Comparison of ENCODE assay signal across 28 cellular contexts in genomic region chr5:117667105-117667504, GRCh38.
"Had no signal": no experiment of that assay in that cellular context is flagged by ENCODE, and none has a peak within 500 bp of the region (broad histone marks: within the 10 kb centered on the region; RNA-seq: fewer than 3 reads in every experiment).

No MANE protein-coding gene starts in this region.

- H3K27ac Mint-ChIP-seq: activated CD4-positive, alpha-beta T cell treated with anti-CD3 and anti-CD28 coated beads, Interleukin-2, amount 10 ng/mL, durations not matched to agents 7 days and 5 days; activated CD8-positive, alpha-beta T cell treated with anti-CD3 and anti-CD28 coated beads for 36 hours; activated naive CD8-positive, alpha-beta T cell treated with anti-CD3 and anti-CD28 coated beads, Interleukin-2, amount 50 U/mL, for 24 hours; activated T-helper 17 cell treated with anti-CD3 and anti-CD28 coated beads, Interleukin-2, amount 50 U/mL, for 72 hours; natural killer cell; progenitor cell of endocrine pancreas; stimulated activated effector memory CD8-positive, alpha-beta T cell treated with anti-CD3 and anti-CD28 coated beads, Interleukin-12 subunit alpha, Interleukin-12 subunit beta, amount 100 ng/mL, for 72 hours; stimulated activated naive CD8-positive, alpha-beta T cell treated with anti-CD3 and anti-CD28 coated beads, Interleukin-15, Interleukin-2, amounts not matched to agents 100 ng/mL and 50 ng/mL, for 24 hours; T-helper 17 cell had no signal

- H3K27me3 Mint-ChIP-seq: activated CD4-positive, alpha-beta T cell treated with anti-CD3 and anti-CD28 coated beads, Interleukin-2, amount 10 ng/mL, durations not matched to agents 7 days and 5 days; activated CD8-positive, alpha-beta T cell treated with anti-CD3 and anti-CD28 coated beads for 36 hours; activated naive CD8-positive, alpha-beta T cell treated with anti-CD3 and anti-CD28 coated beads, Interleukin-2, amount 50 U/mL, for 24 hours; activated T-helper 17 cell treated with anti-CD3 and anti-CD28 coated beads, Interleukin-2, amount 50 U/mL, for 72 hours; central memory CD8-positive, alpha-beta T cell; progenitor cell of endocrine pancreas; stimulated activated naive CD8-positive, alpha-beta T cell treated with anti-CD3 and anti-CD28 coated beads, Interleukin-15, Interleukin-2, amounts not matched to agents 100 ng/mL and 50 ng/mL, for 24 hours; T-helper 17 cell had no signal

- H3K9me3 ChIP-seq: breast epithelium, left lung, lower lobe of right lung, ovary, thoracic aorta, uterus had no signal

- H3K4me3 Mint-ChIP-seq: activated CD4-positive, alpha-beta T cell treated with anti-CD3 and anti-CD28 coated beads, Interleukin-2, amount 10 ng/mL, durations not matched to agents 7 days and 5 days; activated CD8-positive, alpha-beta T cell treated with anti-CD3 and anti-CD28 coated beads for 36 hours; activated naive CD8-positive, alpha-beta T cell treated with anti-CD3 and anti-CD28 coated beads, Interleukin-2, amount 50 U/mL, for 24 hours; activated T-cell treated with anti-CD3 and anti-CD28 coated beads, Interleukin-2, amount 50 U/mL, for 4 hours; activated T-helper 17 cell treated with anti-CD3 and anti-CD28 coated beads, Interleukin-2, amount 50 U/mL, for 72 hours; central memory CD8-positive, alpha-beta T cell; natural killer cell; stimulated activated effector memory CD8-positive, alpha-beta T cell treated with anti-CD3 and anti-CD28 coated beads, Interleukin-12 subunit alpha, Interleukin-12 subunit beta, amount 100 ng/mL, for 72 hours; stimulated activated naive CD8-positive, alpha-beta T cell treated with anti-CD3 and anti-CD28 coated beads, Interleukin-15, Interleukin-2, amounts not matched to agents 100 ng/mL and 50 ng/mL, for 24 hours; T-helper 17 cell had no signal

- H3K36me3 ChIP-seq: breast epithelium, left lung, lower lobe of right lung, ovary, thoracic aorta, uterus had no signal

- H3K27me3 ChIP-seq: breast epithelium, left lung, ovary, uterus had no signal

- DNase-seq: activated CD4-positive, alpha-beta T cell treated with anti-CD3 and anti-CD28 coated beads for 1 hour; activated CD4-positive, alpha-beta T cell treated with anti-CD3 and anti-CD28 coated beads, Interleukin-2, amount 10 ng/mL, durations not matched to agents 7 days and 5 days; activated CD8-positive, alpha-beta T cell treated with anti-CD3 and anti-CD28 coated beads for 36 hours; activated gamma-delta T cell treated with Interleukin-2 at 50 U/mL for 16 hours; activated naive CD4-positive, alpha-beta T cell treated with anti-CD3 and anti-CD28 coated beads, Interleukin-2, amount 50 U/mL, for 16 hours; activated naive CD8-positive, alpha-beta T cell treated with anti-CD3 and anti-CD28 coated beads, Interleukin-2, amount 50 U/mL, for 24 hours; activated T-cell treated with anti-CD3 and anti-CD28 coated beads, Interleukin-2, amount 50 U/mL, for 4 hours; effector CD8-positive, alpha-beta T cell; kidney glomerular epithelial cell; left lung; lower lobe of right lung; mesenchymal stem cell; natural killer cell; ovary; stimulated activated CD4-positive, alpha-beta T cell treated with anti-CD3 and anti-CD28 coated beads, Interleukin-12 subunit alpha, Interleukin-12 subunit beta, amount 100 ng/mL, for 4 hours; stimulated activated CD4-positive, alpha-beta T cell treated with anti-CD3 and anti-CD28 coated beads, Interleukin-4, amount 100 ng/mL, for 24 hours; T-helper 17 cell; T1000; trophoblast cell; uterus had no signal

- H3K4me1 ChIP-seq: breast epithelium, left lung, lower lobe of right lung, uterus had no signal

- H3K36me3 Mint-ChIP-seq: stimulated activated effector memory CD8-positive, alpha-beta T cell treated with anti-CD3 and anti-CD28 coated beads, Interleukin-12 subunit alpha, Interleukin-12 subunit beta, amount 100 ng/mL, for 72 hours had no signal

- H3K27ac ChIP-seq: breast epithelium, left lung, lower lobe of right lung, ovary, skin epidermis, thoracic aorta, uterus had no signal

- H3K4me1 Mint-ChIP-seq: activated CD4-positive, alpha-beta T cell treated with anti-CD3 and anti-CD28 coated beads, Interleukin-2, amount 10 ng/mL, durations not matched to agents 7 days and 5 days; activated naive CD8-positive, alpha-beta T cell treated with anti-CD3 and anti-CD28 coated beads, Interleukin-2, amount 50 U/mL, for 24 hours; activated T-helper 17 cell treated with anti-CD3 and anti-CD28 coated beads, Interleukin-2, amount 50 U/mL, for 72 hours; central memory CD8-positive, alpha-beta T cell; natural killer cell; stimulated activated effector memory CD8-positive, alpha-beta T cell treated with anti-CD3 and anti-CD28 coated beads, Interleukin-12 subunit alpha, Interleukin-12 subunit beta, amount 100 ng/mL, for 72 hours; T-helper 17 cell had no signal

- H3K4me3 ChIP-seq: breast epithelium, left lung, lower lobe of right lung, ovary, skin epidermis, thoracic aorta, uterus had no signal
